ENCODE assay signal across 22 cellular contexts in genomic region chr13:75946746-75947397, GRCh38.
DNase-seq lines count a peak whose midpoint lies in the region; TF ChIP-seq lines count a peak whose summit lies in the region.
"Had no signal": no experiment of that assay in that cellular context is flagged by ENCODE, and none has a peak within 500 bp of the region (broad histone marks: within the 10 kb centered on the region; RNA-seq: fewer than 3 reads in every experiment).

No MANE protein-coding gene starts in this region.

- no peak overlapping the region for H3K23ac ChIP-seq in mesenchymal stem cell (ENCODE audit: low read length in 2 of 2)

- intact Hi-C loops in testis (cut with DNase I; ENCODE audit: low total_unique reads): no loop called here

- H3K36me3 ChIP-seq in mesenchymal stem cell (ENCODE audit: control insufficient read depth in 1 of 2, insufficient read depth in 2 of 2, low read depth in 1 of 2, low read length in 2 of 2): no peaks in the 10 kb centered on the region
- H3K36me3 ChIP-seq in testis (ENCODE audit: low read depth, missing control alignments): no peaks in the 10 kb centered on the region
- H3K36me3 ChIP-seq: ovary, right lobe of liver, uterus had no signal

- H3K9me3 ChIP-seq in mesenchymal stem cell (ENCODE audit: control insufficient read depth, low read length) (no peaks in the 10 kb centered on the region), testis (no peaks in the 10 kb centered on the region)
- H3K9me3 ChIP-seq: ovary, right lobe of liver, uterus had no signal

- no peak overlapping the region for H3K9ac ChIP-seq in mesenchymal stem cell (ENCODE audit: low read length)

- H3K27me3 ChIP-seq in mesenchymal stem cell (ENCODE audit: control insufficient read depth in 1 of 2, insufficient read depth in 1 of 2, low read length in 2 of 2) (no peaks in the 10 kb centered on the region), testis (no peaks in the 10 kb centered on the region)
- H3K27me3 ChIP-seq: ovary, right lobe of liver, uterus had no signal

- no peak for TF ChIP-seq POLR2A in testis (IDR thresholded peaks at IDR 0.05)

- H3K18ac ChIP-seq in mesenchymal stem cell (ENCODE audit: low read depth in 1 of 2, low read length in 2 of 2): no peak overlapping the region

- no peaks in the 10 kb centered on the region for H3K27me3 Mint-ChIP-seq in brain
- H3K27me3 Mint-ChIP-seq: CD4-positive, CD25-positive, alpha-beta regulatory T cell; naive B cell; T-cell had no signal

- no peak overlapping the region for H2AK5ac ChIP-seq in mesenchymal stem cell (ENCODE audit: low read length, severe bottlenecking)

- no peak overlapping the region for H2BK12ac ChIP-seq in mesenchymal stem cell (ENCODE audit: low read length in 2 of 2)

- H4K91ac ChIP-seq in mesenchymal stem cell (ENCODE audit: low read length): no peak overlapping the region

- H3K9me3 Mint-ChIP-seq in brain: peaks cover 0 to 9% (median 0%) of the 10 kb centered on the region in 5 experiments
- H3K9me3 Mint-ChIP-seq: activated naive CD4-positive, alpha-beta T cell treated with anti-CD3 and anti-CD28 coated beads, Interleukin-2, amount 50 U/mL, for 24 hours; activated T-helper 1 cell treated with anti-CD3 and anti-CD28 coated beads, Interleukin-12 subunit alpha, Interleukin-12 subunit beta, Interleukin-2, Interleukin-4 antibody, amounts not matched to agents 30 ng/mL and 10 ng/mL and 1 ng/mL, durations not matched to agents 14 hours and 24 hours and 36 hours; CD4-positive, CD25-positive, alpha-beta regulatory T cell; T-cell had no signal

- H4K8ac ChIP-seq in mesenchymal stem cell (ENCODE audit: low read length): peak overlapping the region; percentile 68

- H3K79me1 ChIP-seq in mesenchymal stem cell (replicated peaks; ENCODE audit: low read length, poor library complexity, severe bottlenecking): no peaks in the 10 kb centered on the region

- H3K27ac Mint-ChIP-seq in brain: peak overlapping the region in 4 of 5 experiments; percentile 47 to 89 (median 72)
- H3K27ac Mint-ChIP-seq: activated CD4-positive, alpha-beta T cell treated with anti-CD3 and anti-CD28 coated beads for 36 hours; activated naive CD4-positive, alpha-beta T cell treated with anti-CD3 and anti-CD28 coated beads, Interleukin-2, amount 50 U/mL, for 24 hours; activated T-helper 1 cell treated with anti-CD3 and anti-CD28 coated beads, Interleukin-12 subunit alpha, Interleukin-12 subunit beta, Interleukin-2, Interleukin-4 antibody, amounts not matched to agents 30 ng/mL and 10 ng/mL and 1 ng/mL, durations not matched to agents 14 hours and 24 hours and 36 hours; T-cell had no signal

- H2BK15ac ChIP-seq in mesenchymal stem cell (ENCODE audit: low read depth, poor library complexity, severe bottlenecking): no peak overlapping the region

- no peak overlapping the region for H3K4ac ChIP-seq in mesenchymal stem cell (ENCODE audit: low read depth in 1 of 2, low read length in 2 of 2)

- H3K4me1 ChIP-seq in mesenchymal stem cell (ENCODE audit: control insufficient read depth, insufficient read depth, low read depth, low read length): no peaks in the 10 kb centered on the region
- H3K4me1 ChIP-seq in testis: no peaks in the 10 kb centered on the region
- H3K4me1 ChIP-seq: right lobe of liver, uterus had no signal

- DNase-seq in NCI-H2171 (lab: John Stamatoyannopoulos, UW) (peak; percentile 80), mesenchymal stem cell (no peak), testis (peak; percentile 15), HCEC 1CT (no peak), SHP77 treated with DMSO at 0.1 percent for 48 hours (lab: John Stamatoyannopoulos, UW) (no peak)
- no peak for DNase-seq in activated CD8-positive, alpha-beta memory T cell treated with anti-CD3 and anti-CD28 coated beads, Interleukin-2, amount 50 U/mL, for 4 hours
- DNase-seq: activated CD4-positive, alpha-beta T cell treated with anti-CD3 and anti-CD28 coated beads for 36 hours; CD4-positive, CD25-positive, alpha-beta regulatory T cell; central memory CD4-positive, alpha-beta T cell; DMS153; effector CD4-positive, alpha-beta T cell; H7; naive B cell; NCI-H146; ovary; right lobe of liver; SIG-M5; T-cell; uterus had no signal

- no peak overlapping the region for H3K4me3 ChIP-seq in mesenchymal stem cell (ENCODE audit: insufficient read depth in 1 of 2, low read depth in 1 of 2, low read length in 2 of 2)
- no peak overlapping the region for H3K4me3 ChIP-seq in testis
- H3K4me3 ChIP-seq: ovary, right lobe of liver, uterus had no signal

- H3K4me3 Mint-ChIP-seq in brain: peak overlapping the region in 2 of 5 experiments; percentile 4 to 11
- H3K4me3 Mint-ChIP-seq: activated CD4-positive, alpha-beta T cell treated with anti-CD3 and anti-CD28 coated beads for 36 hours; activated naive CD4-positive, alpha-beta T cell treated with anti-CD3 and anti-CD28 coated beads, Interleukin-2, amount 50 U/mL, for 24 hours; activated T-helper 1 cell treated with anti-CD3 and anti-CD28 coated beads, Interleukin-12 subunit alpha, Interleukin-12 subunit beta, Interleukin-2, Interleukin-4 antibody, amounts not matched to agents 30 ng/mL and 10 ng/mL and 1 ng/mL, durations not matched to agents 14 hours and 24 hours and 36 hours; CD4-positive, CD25-positive, alpha-beta regulatory T cell; naive B cell; T-cell had no signal

- H2AFZ ChIP-seq in mesenchymal stem cell (ENCODE audit: low read depth, low read length): no peak overlapping the region

- H2BK5ac ChIP-seq in mesenchymal stem cell (ENCODE audit: low read depth, low read length, poor library complexity, severe bottlenecking): no peak overlapping the region

- no peak overlapping the region for H3K4me2 ChIP-seq in mesenchymal stem cell (ENCODE audit: low read length, poor library complexity, severe bottlenecking)

- 88% methylated on average over 4 of the region's 4 CpGs for WGBS in mesenchymal stem cell
- 45% methylated on average over 4 of the region's 4 CpGs for WGBS in testis, 2 donors

- no peak overlapping the region for H3K14ac ChIP-seq in mesenchymal stem cell (ENCODE audit: low read length in 2 of 2)

- H3K36me3 Mint-ChIP-seq in brain: no peaks in the 10 kb centered on the region
- H3K36me3 Mint-ChIP-seq: activated naive CD4-positive, alpha-beta T cell treated with anti-CD3 and anti-CD28 coated beads, Interleukin-2, amount 50 U/mL, for 24 hours; CD4-positive, CD25-positive, alpha-beta regulatory T cell; naive B cell; T-cell had no signal

- no peak overlapping the region for H2BK120ac ChIP-seq in mesenchymal stem cell (ENCODE audit: low read depth, low read length)

- TF ChIP-seq CTCF in brain (conservative IDR thresholded peaks at IDR 0.05) (no peak), testis (IDR thresholded peaks at IDR 0.05) (no peak)

- H3K27ac ChIP-seq in mesenchymal stem cell (ENCODE audit: low read length, poor library complexity, severe bottlenecking): no peak overlapping the region
- H3K27ac ChIP-seq in testis: peak overlapping the region in 1 of 2 donors; percentile 15
- H3K27ac ChIP-seq: ovary, right lobe of liver, uterus had no signal

- peaks cover 9% of the 10 kb centered on the region for H3K4me1 Mint-ChIP-seq in brain
- H3K4me1 Mint-ChIP-seq: activated CD4-positive, alpha-beta T cell treated with anti-CD3 and anti-CD28 coated beads for 36 hours; activated naive CD4-positive, alpha-beta T cell treated with anti-CD3 and anti-CD28 coated beads, Interleukin-2, amount 50 U/mL, for 24 hours; CD4-positive, CD25-positive, alpha-beta regulatory T cell; naive B cell; T-cell had no signal

Comparison
In these comparisons a context has a peak if more than half of its experiments do, and no peak if none do; other contexts are left out.
1. DNase-seq: peak in NCI-H2171 (single experiment) and testis (single experiment); none in mesenchymal stem cell (single experiment), activated CD8-positive, alpha-beta memory T cell treated with anti-CD3 and anti-CD28 coated beads, Interleukin-2, amount 50 U/mL, for 4 hours (single experiment), HCEC 1CT (single experiment) and SHP77 treated with DMSO at 0.1 percent for 48 hours (single experiment).